ENCODE assay signal across 31 cellular contexts in genomic region chr17:47250855-47251254, GRCh38. TPM values are rescaled to one million over a fixed set of nuclear protein-coding genes. Genes with fewer than 3 reads are reported as not detected.
DNase-seq lines count a peak whose midpoint lies in the region; ATAC-seq, FAIRE-seq and TF ChIP-seq lines count a peak whose summit lies in the region.
"Had no signal": no experiment of that assay in that cellular context is flagged by ENCODE, and none has a peak within 500 bp of the region (broad histone marks: within the 10 kb centered on the region; RNA-seq: fewer than 3 reads in every experiment).

No MANE protein-coding gene starts in this region.

- DNase-seq in natural killer cell (no peak), astrocyte (ENCODE audit: low read depth) (no peak)
- no peak for DNase-seq in natural killer cell treated with Interleukin-12 subunit alpha and Interleukin-12 subunit beta and Interleukin-15 and Interleukin-18, amount 100 ng/mL, for 72 hours (ENCODE audit: low spot score)
- DNase-seq in activated CD8-positive, alpha-beta memory T cell treated with anti-CD3 and anti-CD28 coated beads, Interleukin-2, amount 50 U/mL, for 48 hours: no peak
- DNase-seq: 8988T; ACHN; BE2C; C1 segment of cervical spinal cord; CD4-positive, alpha-beta memory T cell; CD4-positive, CD25-positive, alpha-beta regulatory T cell; CD8-positive, alpha-beta memory T cell; COR-L47; DMS 273 treated with DMSO at 0.1 percent for 48 hours; DMS153; DMS53; DMS79; DND-41; EL; GDM1 had no signal

- no peak overlapping the region for H3K4me3 ChIP-seq in astrocyte (ENCODE audit: insufficient read depth, low read depth, low read length)
- H3K4me3 ChIP-seq: BLaER1, GM12878 had no signal

- FAIRE-seq in astrocyte (lab: Jason Lieb, UNC): no peak
- FAIRE-seq: A204.1, GM12892, GM18507, GM19239 had no signal

- intact Hi-C loops in natural killer cell (cut with micrococcal nuclease): no loop called here

- H3K4me1 ChIP-seq in astrocyte (ENCODE audit: insufficient read depth, low read length): no peaks in the 10 kb centered on the region

- ATAC-seq in natural killer cell (no peak), GM18858 (IDR thresholded peaks at IDR 0.05; ENCODE audit: unreplicated experiment) (no peak)
- no peak for ATAC-seq in natural killer cell treated with Interleukin-12 subunit alpha and Interleukin-12 subunit beta and Interleukin-15 and Interleukin-18, amount 100 ng/mL, for 72 hours
- ATAC-seq in stimulated activated memory B cell treated with anti-CD40 and anti-IgM and Interleukin-4, amounts not matched to agents 10 μg/mL and 1 μg/mL and 100 μg/mL, for 72 hours: no peak
- ATAC-seq: GM12878 had no signal

- H3K27me3 Mint-ChIP-seq in natural killer cell (ENCODE audit: low read depth in 2 of 2) (peaks cover 34 to 40% of the 10 kb centered on the region in 2 donors), astrocyte (ENCODE audit: low read depth, unreplicated experiment) (peaks cover 5% of the 10 kb centered on the region)
- peaks cover 34 to 39% of the 10 kb centered on the region in 2 donors for H3K27me3 Mint-ChIP-seq in natural killer cell treated with Interleukin-12 subunit alpha and Interleukin-12 subunit beta and Interleukin-15 and Interleukin-18, amount 100 ng/mL, for 72 hours
- H3K27me3 Mint-ChIP-seq in stimulated activated memory B cell treated with anti-CD40 and anti-IgM and Interleukin-4, amounts not matched to agents 10 μg/mL and 1 μg/mL and 100 μg/mL, for 72 hours: no peaks in the 10 kb centered on the region

- H3K79me2 ChIP-seq in astrocyte (ENCODE audit: insufficient read depth, low read length): peaks cover 12% of the 10 kb centered on the region

- no peaks in the 10 kb centered on the region for H3K36me3 Mint-ChIP-seq in natural killer cell
- no peaks in the 10 kb centered on the region for H3K36me3 Mint-ChIP-seq in natural killer cell treated with Interleukin-12 subunit alpha and Interleukin-12 subunit beta and Interleukin-15 and Interleukin-18, amount 100 ng/mL, for 72 hours
- peaks cover 3% of the 10 kb centered on the region for H3K36me3 Mint-ChIP-seq in astrocyte (ENCODE audit: low read depth, unreplicated experiment)
- H3K36me3 Mint-ChIP-seq in stimulated activated memory B cell treated with anti-CD40 and anti-IgM and Interleukin-4, amounts not matched to agents 10 μg/mL and 1 μg/mL and 100 μg/mL, for 72 hours: no peaks in the 10 kb centered on the region
- H3K36me3 Mint-ChIP-seq: CD4-positive, alpha-beta memory T cell; CD4-positive, CD25-positive, alpha-beta regulatory T cell; CD8-positive, alpha-beta memory T cell had no signal

- H3K27ac ChIP-seq in astrocyte (ENCODE audit: low read depth, low read length): no peak overlapping the region
- H3K27ac ChIP-seq: BLaER1 had no signal

- no peak overlapping the region for H2AFZ ChIP-seq in astrocyte (ENCODE audit: low read depth, low read length)

- H3K9me3 ChIP-seq in astrocyte (ENCODE audit: insufficient read depth, low read depth, low read length): no peaks in the 10 kb centered on the region
- H3K9me3 ChIP-seq: BE2C, BLaER1 had no signal

- H3K9me3 Mint-ChIP-seq in natural killer cell (no peaks in the 10 kb centered on the region), astrocyte (ENCODE audit: unreplicated experiment) (peaks cover 3% of the 10 kb centered on the region)
- H3K9me3 Mint-ChIP-seq in natural killer cell treated with Interleukin-12 subunit alpha and Interleukin-12 subunit beta and Interleukin-15 and Interleukin-18, amount 100 ng/mL, for 72 hours: no peaks in the 10 kb centered on the region
- H3K9me3 Mint-ChIP-seq in stimulated activated memory B cell treated with anti-CD40 and anti-IgM and Interleukin-4, amounts not matched to agents 10 μg/mL and 1 μg/mL and 100 μg/mL, for 72 hours: no peaks in the 10 kb centered on the region
- H3K9me3 Mint-ChIP-seq: CD4-positive, alpha-beta memory T cell; CD4-positive, CD25-positive, alpha-beta regulatory T cell; CD8-positive, alpha-beta memory T cell had no signal

- no peak overlapping the region for H3K9ac ChIP-seq in astrocyte (ENCODE audit: low read length)
- H3K9ac ChIP-seq: BLaER1 had no signal

- H3K4me2 ChIP-seq in astrocyte (ENCODE audit: low read length): no peak overlapping the region
- H3K4me2 ChIP-seq: BLaER1 had no signal

- H4K20me1 ChIP-seq in astrocyte (ENCODE audit: insufficient read depth, low read length): no peaks in the 10 kb centered on the region
- H4K20me1 ChIP-seq: BLaER1 had no signal

- H3K4me1 Mint-ChIP-seq in natural killer cell (peaks cover 11% of the 10 kb centered on the region in 2 donors), astrocyte (ENCODE audit: low read depth, unreplicated experiment) (peaks cover 10% of the 10 kb centered on the region)
- peaks cover 6 to 9% of the 10 kb centered on the region in 2 donors for H3K4me1 Mint-ChIP-seq in natural killer cell treated with Interleukin-12 subunit alpha and Interleukin-12 subunit beta and Interleukin-15 and Interleukin-18, amount 100 ng/mL, for 72 hours (ENCODE audit: low read depth in 2 of 2)
- peaks cover 23% of the 10 kb centered on the region for H3K4me1 Mint-ChIP-seq in stimulated activated memory B cell treated with anti-CD40 and anti-IgM and Interleukin-4, amounts not matched to agents 10 μg/mL and 1 μg/mL and 100 μg/mL, for 72 hours

- H3K36me3 ChIP-seq in astrocyte (ENCODE audit: insufficient read depth, low read length): no peaks in the 10 kb centered on the region
- H3K36me3 ChIP-seq: BE2C, BLaER1 had no signal

- TF ChIP-seq CTCF in natural killer cell (IDR thresholded peaks at IDR 0.05) (no peak), astrocyte (IDR thresholded peaks at IDR 0.05; ENCODE audit: insufficient read depth, low read depth, low read length) (no peak)

- H3K4me3 Mint-ChIP-seq in natural killer cell: peak overlapping the region; percentile 10
- no peak overlapping the region for H3K4me3 Mint-ChIP-seq in natural killer cell treated with Interleukin-12 subunit alpha and Interleukin-12 subunit beta and Interleukin-15 and Interleukin-18, amount 100 ng/mL, for 72 hours
- H3K4me3 Mint-ChIP-seq in astrocyte (ENCODE audit: unreplicated experiment): no peak overlapping the region
- no peak overlapping the region for H3K4me3 Mint-ChIP-seq in stimulated activated memory B cell treated with anti-CD40 and anti-IgM and Interleukin-4, amounts not matched to agents 10 μg/mL and 1 μg/mL and 100 μg/mL, for 72 hours
- H3K4me3 Mint-ChIP-seq: CD14-positive monocyte; CD4-positive, CD25-positive, alpha-beta regulatory T cell; CD8-positive, alpha-beta memory T cell had no signal

- no peaks in the 10 kb centered on the region for H3K27me3 ChIP-seq in astrocyte (ENCODE audit: insufficient read depth, low read length)

- H3K27ac Mint-ChIP-seq in natural killer cell (no peak overlapping the region), astrocyte (ENCODE audit: unreplicated experiment) (peak overlapping the region; percentile 9)
- no peak overlapping the region for H3K27ac Mint-ChIP-seq in natural killer cell treated with Interleukin-12 subunit alpha and Interleukin-12 subunit beta and Interleukin-15 and Interleukin-18, amount 100 ng/mL, for 72 hours
- H3K27ac Mint-ChIP-seq in stimulated activated memory B cell treated with anti-CD40 and anti-IgM and Interleukin-4, amounts not matched to agents 10 μg/mL and 1 μg/mL and 100 μg/mL, for 72 hours: peak overlapping the region; percentile 51
- H3K27ac Mint-ChIP-seq: CD4-positive, alpha-beta memory T cell; CD4-positive, CD25-positive, alpha-beta regulatory T cell; CD8-positive, alpha-beta memory T cell had no signal

RNA-seq across cellular contexts. Expression of gene ITGB3, which starts 2.8 kb away (rescaled TPM):
- 10 to 100 TPM in 2 of 3 donors, 1 to 10 TPM in 1; 4.2 to 30.6 (median 11.6) TPM for total RNA-seq in natural killer cell
- total RNA-seq in natural killer cell treated with Interleukin-12 subunit alpha and Interleukin-12 subunit beta and Interleukin-15 and Interleukin-18, amount 100 ng/mL, for 72 hours: under 1 TPM in 1 of 2 donors, not detected in 1; 0.39 TPM
- total RNA-seq in astrocyte: 44.0 and 59.2 TPM in 2 replicates
- total RNA-seq: A673; CD4-positive, alpha-beta memory T cell; G401 had no signal

RNA-seq across cellular contexts. Expression of gene MYL4, which starts 41.7 kb away (rescaled TPM):
- total RNA-seq in natural killer cell (under 1 TPM in 1 of 3 donors, not detected in 2; 0.33 TPM), astrocyte (22.7 and 38.5 TPM in 2 replicates)
- 1 to 10 TPM in 1 of 2 donors, under 1 TPM in 1; 0.92 to 1.1 TPM for total RNA-seq in natural killer cell treated with Interleukin-12 subunit alpha and Interleukin-12 subunit beta and Interleukin-15 and Interleukin-18, amount 100 ng/mL, for 72 hours
- total RNA-seq: A673; CD4-positive, alpha-beta memory T cell; CD4-positive, CD25-positive, alpha-beta regulatory T cell; CD8-positive, alpha-beta memory T cell; Daoy; G401 had no signal

Comparison
In these comparisons a context has a peak if more than half of its experiments do, and no peak if none do; other contexts are left out.
1. H3K27ac Mint-ChIP-seq: peak in astrocyte (single experiment) and stimulated activated memory B cell treated with anti-CD40 and anti-IgM and Interleukin-4, amounts not matched to agents 10 μg/mL and 1 μg/mL and 100 μg/mL, for 72 hours (single experiment); none in natural killer cell (0 of 2) and natural killer cell treated with Interleukin-12 subunit alpha and Interleukin-12 subunit beta and Interleukin-15 and Interleukin-18, amount 100 ng/mL, for 72 hours (0 of 2).
2. RNA of gene MYL4, which starts 41.7 kb away (total RNA-seq): 22.7 to 38.5 TPM in astrocyte; 0.92 to 1.1 TPM in natural killer cell treated with Interleukin-12 subunit alpha and Interleukin-12 subunit beta and Interleukin-15 and Interleukin-18, amount 100 ng/mL, for 72 hours and 0.33 TPM in natural killer cell; every median in the first group is over 10 times any median in the second.